Comparison of ENCODE assay signal across 1 cellular context in the genomic region with DNA sequence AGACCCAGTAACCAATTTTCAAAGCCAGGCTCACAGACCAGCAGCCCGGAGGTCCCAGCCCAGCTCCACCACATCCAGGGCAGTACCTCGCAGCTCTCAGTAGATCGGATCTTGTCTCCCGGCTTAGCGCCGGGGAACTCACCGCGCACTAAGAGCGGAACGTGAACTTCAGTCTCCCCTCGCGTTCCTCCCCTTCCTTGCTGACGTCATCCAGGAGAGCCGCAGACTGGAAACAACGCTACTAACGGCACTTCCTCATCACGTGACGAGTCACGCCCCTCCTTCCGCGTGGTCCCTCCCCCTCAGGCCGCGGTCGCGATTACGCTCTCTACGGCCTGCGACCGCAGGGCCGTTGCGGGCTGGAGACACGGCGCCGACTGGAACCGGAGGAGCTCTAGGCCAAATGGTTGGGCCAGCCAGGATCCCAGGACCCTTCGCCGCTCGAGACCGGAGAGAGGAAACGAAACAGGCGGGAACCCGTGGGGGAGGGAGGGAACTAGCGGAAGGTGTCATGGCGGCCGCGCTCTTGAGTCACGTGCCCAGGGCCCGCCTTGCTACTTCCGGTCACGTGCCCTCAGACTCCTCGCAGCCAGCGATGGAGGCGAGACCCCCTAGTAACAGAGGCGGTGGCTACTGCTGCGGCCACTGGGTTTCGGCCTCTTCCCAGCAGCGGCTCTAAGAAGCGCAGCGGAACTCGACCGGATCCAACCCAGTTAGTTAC.
TF ChIP-seq lines count a peak whose summit lies in the region.

A gene (plus strand): TSS at position 577 of the 721 bp plus-strand sequence. CDS start 10,508 bp downstream, outside the sequence.
A gene with protein sequence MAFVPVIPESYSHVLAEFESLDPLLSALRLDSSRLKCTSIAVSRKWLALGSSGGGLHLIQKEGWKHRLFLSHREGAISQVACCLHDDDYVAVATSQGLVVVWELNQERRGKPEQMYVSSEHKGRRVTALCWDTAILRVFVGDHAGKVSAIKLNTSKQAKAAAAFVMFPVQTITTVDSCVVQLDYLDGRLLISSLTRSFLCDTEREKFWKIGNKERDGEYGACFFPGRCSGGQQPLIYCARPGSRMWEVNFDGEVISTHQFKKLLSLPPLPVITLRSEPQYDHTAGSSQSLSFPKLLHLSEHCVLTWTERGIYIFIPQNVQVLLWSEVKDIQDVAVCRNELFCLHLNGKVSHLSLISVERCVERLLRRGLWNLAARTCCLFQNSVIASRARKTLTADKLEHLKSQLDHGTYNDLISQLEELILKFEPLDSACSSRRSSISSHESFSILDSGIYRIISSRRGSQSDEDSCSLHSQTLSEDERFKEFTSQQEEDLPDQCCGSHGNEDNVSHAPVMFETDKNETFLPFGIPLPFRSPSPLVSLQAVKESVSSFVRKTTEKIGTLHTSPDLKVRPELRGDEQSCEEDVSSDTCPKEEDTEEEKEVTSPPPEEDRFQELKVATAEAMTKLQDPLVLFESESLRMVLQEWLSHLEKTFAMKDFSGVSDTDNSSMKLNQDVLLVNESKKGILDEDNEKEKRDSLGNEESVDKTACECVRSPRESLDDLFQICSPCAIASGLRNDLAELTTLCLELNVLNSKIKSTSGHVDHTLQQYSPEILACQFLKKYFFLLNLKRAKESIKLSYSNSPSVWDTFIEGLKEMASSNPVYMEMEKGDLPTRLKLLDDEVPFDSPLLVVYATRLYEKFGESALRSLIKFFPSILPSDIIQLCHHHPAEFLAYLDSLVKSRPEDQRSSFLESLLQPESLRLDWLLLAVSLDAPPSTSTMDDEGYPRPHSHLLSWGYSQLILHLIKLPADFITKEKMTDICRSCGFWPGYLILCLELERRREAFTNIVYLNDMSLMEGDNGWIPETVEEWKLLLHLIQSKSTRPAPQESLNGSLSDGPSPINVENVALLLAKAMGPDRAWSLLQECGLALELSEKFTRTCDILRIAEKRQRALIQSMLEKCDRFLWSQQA (minus strand): TSS at position 150 of the 721 bp plus-strand sequence. CDS start 4,282 bp downstream, outside the sequence.

TF ChIP-seq in HepG2, 621 proteins besides CTCF, POLR2A, EP300 and RAD21 (continues in another document):
- TF ChIP-seq ZNF160 (CRISPR knock-in tag; IDR thresholded peaks at IDR 0.05) (peak; percentile 82), PHF8 (CRISPR knock-in tag; IDR thresholded peaks at IDR 0.05) (peak; percentile 99), CENPX (CRISPR knock-in tag; IDR thresholded peaks at IDR 0.05) (no peak), ZNF367 (CRISPR knock-in tag; IDR thresholded peaks at IDR 0.05; ENCODE audit: borderline replicate concordance) (no peak; the same call in 1 of the 2 replicates), MED13 (CRISPR knock-in tag; IDR thresholded peaks at IDR 0.05) (no peak), ZNF44 (CRISPR knock-in tag; IDR thresholded peaks at IDR 0.05) (peak; percentile 97; the same call in 1 of the 2 replicates), NFKB2 (CRISPR knock-in tag; IDR thresholded peaks at IDR 0.05; ENCODE audit: borderline replicate concordance) (peak; percentile 92; the same call in 1 of the 2 replicates), MAFG (CRISPR knock-in tag; IDR thresholded peaks at IDR 0.05) (no peak), KLF9 (CRISPR knock-in tag; IDR thresholded peaks at IDR 0.05; ENCODE audit: low read depth) (peak; percentile 95; the same call in 1 of the 2 replicates), NR1H2 (CRISPR knock-in tag; IDR thresholded peaks at IDR 0.05; ENCODE audit: borderline replicate concordance, low read depth) (0 out of 2 replicates have a peak, but pooled peaks have one; percentile 61), ZNF709 (CRISPR knock-in tag; IDR thresholded peaks at IDR 0.05) (peak; percentile 93; the same call in 1 of the 2 replicates), IRX3 (CRISPR knock-in tag; IDR thresholded peaks at IDR 0.05; ENCODE audit: borderline replicate concordance, low read depth) (peak; percentile 44; the same call in 1 of the 2 replicates), GZF1 (CRISPR knock-in tag; IDR thresholded peaks at IDR 0.05) (peak; percentile 68; the same call in 1 of the 2 replicates), YEATS4 (CRISPR knock-in tag; IDR thresholded peaks at IDR 0.05; ENCODE audit: borderline replicate concordance) (peak; percentile 99), TEAD2 (CRISPR knock-in tag; IDR thresholded peaks at IDR 0.05) (no peak), ZNF317 (CRISPR knock-in tag; IDR thresholded peaks at IDR 0.05) (peak; percentile 82), ZNF547 (CRISPR knock-in tag; IDR thresholded peaks at IDR 0.05) (peak; percentile 97), MXD4 (CRISPR knock-in tag; IDR thresholded peaks at IDR 0.05) (peak; percentile 94), ZNF749 (CRISPR knock-in tag; IDR thresholded peaks at IDR 0.05; ENCODE audit: borderline replicate concordance) (no peak; the same call in none of the 2 replicates), NFKBIZ (CRISPR knock-in tag; IDR thresholded peaks at IDR 0.05) (peak; percentile 96), ZNF10 (CRISPR knock-in tag; IDR thresholded peaks at IDR 0.05; ENCODE audit: borderline replicate concordance, low read depth) (no peak), RARA (CRISPR knock-in tag; IDR thresholded peaks at IDR 0.05) (0 out of 2 replicates have a peak, but pooled peaks have one; percentile 10), MAZ (IDR thresholded peaks at IDR 0.05; ENCODE audit: borderline replicate concordance, low read depth, low read length) (0 out of 2 replicates have a peak, but pooled peaks have one; percentile 21), MAZ (CRISPR knock-in tag; IDR thresholded peaks at IDR 0.05; ENCODE audit: low read depth) (peak; percentile 93), ARNT2 (CRISPR knock-in tag; IDR thresholded peaks at IDR 0.05; ENCODE audit: low read depth) (peak; percentile 85), ZNF251 (CRISPR knock-in tag; IDR thresholded peaks at IDR 0.05) (no peak), ZNF205 (CRISPR knock-in tag; IDR thresholded peaks at IDR 0.05) (peak; percentile 37; the same call in 1 of the 2 replicates), DNMT3B (CRISPR knock-in tag; conservative IDR thresholded peaks at IDR 0.05) (peak; percentile 71; the same call in 1 of the 2 replicates), HNRNPK (IDR thresholded peaks at IDR 0.05; ENCODE audit: low read depth, low read length, poor library complexity, severe bottlenecking) (no peak), ZNF792 (CRISPR knock-in tag; IDR thresholded peaks at IDR 0.05) (peak; percentile 89), ZKSCAN1 (IDR thresholded peaks at IDR 0.05; ENCODE audit: low read length) (no peak; the same call in 1 of the 2 replicates), ZNF510 (CRISPR knock-in tag; IDR thresholded peaks at IDR 0.05; ENCODE audit: low read depth) (peak; percentile 30; the same call in 1 of the 2 replicates), FOXA3 (CRISPR knock-in tag; IDR thresholded peaks at IDR 0.05) (peak; percentile 65; the same call in 1 of the 2 replicates), FOXO1 (CRISPR knock-in tag; IDR thresholded peaks at IDR 0.05) (peak; percentile 69; the same call in 1 of the 2 replicates)
- TF ChIP-seq, protein P1, sequence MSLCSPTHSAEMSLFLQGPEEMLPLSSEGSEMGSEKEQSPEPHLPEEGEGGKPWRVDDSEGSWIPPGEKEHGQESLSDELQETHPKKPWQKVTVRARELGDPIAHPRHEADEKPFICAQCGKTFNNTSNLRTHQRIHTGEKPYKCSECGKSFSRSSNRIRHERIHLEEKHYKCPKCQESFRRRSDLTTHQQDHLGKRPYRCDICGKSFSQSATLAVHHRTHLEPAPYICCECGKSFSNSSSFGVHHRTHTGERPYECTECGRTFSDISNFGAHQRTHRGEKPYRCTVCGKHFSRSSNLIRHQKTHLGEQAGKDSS (CRISPR knock-in tag; IDR thresholded peaks at IDR 0.05; ENCODE audit: borderline replicate concordance, low read depth), result peak; percentile 86
- TF ChIP-seq, protein P2, sequence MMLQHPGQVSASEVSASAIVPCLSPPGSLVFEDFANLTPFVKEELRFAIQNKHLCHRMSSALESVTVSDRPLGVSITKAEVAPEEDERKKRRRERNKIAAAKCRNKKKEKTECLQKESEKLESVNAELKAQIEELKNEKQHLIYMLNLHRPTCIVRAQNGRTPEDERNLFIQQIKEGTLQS (CRISPR knock-in tag; IDR thresholded peaks at IDR 0.05), result peak; percentile 78; the same call in 1 of the 2 replicates
- TF ChIP-seq, protein P3, sequence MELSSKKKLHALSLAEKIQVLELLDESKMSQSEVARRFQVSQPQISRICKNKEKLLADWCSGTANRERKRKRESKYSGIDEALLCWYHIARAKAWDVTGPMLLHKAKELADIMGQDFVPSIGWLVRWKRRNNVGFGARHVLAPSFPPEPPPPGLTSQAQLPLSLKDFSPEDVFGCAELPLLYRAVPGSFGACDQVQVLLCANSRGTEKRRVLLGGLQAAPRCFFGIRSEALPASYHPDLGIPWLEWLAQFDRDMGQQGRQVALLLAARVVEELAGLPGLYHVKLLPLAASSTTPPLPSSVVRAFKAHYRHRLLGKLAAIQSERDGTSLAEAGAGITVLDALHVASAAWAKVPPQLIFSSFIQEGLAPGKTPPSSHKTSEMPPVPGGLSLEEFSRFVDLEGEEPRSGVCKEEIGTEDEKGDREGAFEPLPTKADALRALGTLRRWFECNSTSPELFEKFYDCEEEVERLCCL (CRISPR knock-in tag; IDR thresholded peaks at IDR 0.05; ENCODE audit: borderline replicate concordance), result no peak; the same call in 1 of the 2 replicates
- TF ChIP-seq, protein P4, sequence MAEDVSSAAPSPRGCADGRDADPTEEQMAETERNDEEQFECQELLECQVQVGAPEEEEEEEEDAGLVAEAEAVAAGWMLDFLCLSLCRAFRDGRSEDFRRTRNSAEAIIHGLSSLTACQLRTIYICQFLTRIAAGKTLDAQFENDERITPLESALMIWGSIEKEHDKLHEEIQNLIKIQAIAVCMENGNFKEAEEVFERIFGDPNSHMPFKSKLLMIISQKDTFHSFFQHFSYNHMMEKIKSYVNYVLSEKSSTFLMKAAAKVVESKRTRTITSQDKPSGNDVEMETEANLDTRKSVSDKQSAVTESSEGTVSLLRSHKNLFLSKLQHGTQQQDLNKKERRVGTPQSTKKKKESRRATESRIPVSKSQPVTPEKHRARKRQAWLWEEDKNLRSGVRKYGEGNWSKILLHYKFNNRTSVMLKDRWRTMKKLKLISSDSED (CRISPR knock-in tag; IDR thresholded peaks at IDR 0.05), result no peak
- TF ChIP-seq, protein P5, sequence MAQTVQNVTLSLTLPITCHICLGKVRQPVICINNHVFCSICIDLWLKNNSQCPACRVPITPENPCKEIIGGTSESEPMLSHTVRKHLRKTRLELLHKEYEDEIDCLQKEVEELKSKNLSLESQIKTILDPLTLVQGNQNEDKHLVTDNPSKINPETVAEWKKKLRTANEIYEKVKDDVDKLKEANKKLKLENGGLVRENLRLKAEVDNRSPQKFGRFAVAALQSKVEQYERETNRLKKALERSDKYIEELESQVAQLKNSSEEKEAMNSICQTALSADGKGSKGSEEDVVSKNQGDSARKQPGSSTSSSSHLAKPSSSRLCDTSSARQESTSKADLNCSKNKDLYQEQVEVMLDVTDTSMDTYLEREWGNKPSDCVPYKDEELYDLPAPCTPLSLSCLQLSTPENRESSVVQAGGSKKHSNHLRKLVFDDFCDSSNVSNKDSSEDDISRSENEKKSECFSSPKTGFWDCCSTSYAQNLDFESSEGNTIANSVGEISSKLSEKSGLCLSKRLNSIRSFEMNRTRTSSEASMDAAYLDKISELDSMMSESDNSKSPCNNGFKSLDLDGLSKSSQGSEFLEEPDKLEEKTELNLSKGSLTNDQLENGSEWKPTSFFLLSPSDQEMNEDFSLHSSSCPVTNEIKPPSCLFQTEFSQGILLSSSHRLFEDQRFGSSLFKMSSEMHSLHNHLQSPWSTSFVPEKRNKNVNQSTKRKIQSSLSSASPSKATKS (CRISPR knock-in tag; IDR thresholded peaks at IDR 0.05), result 0 out of 2 replicates have a peak, but pooled peaks have one; percentile 43
- TF ChIP-seq, protein P6, sequence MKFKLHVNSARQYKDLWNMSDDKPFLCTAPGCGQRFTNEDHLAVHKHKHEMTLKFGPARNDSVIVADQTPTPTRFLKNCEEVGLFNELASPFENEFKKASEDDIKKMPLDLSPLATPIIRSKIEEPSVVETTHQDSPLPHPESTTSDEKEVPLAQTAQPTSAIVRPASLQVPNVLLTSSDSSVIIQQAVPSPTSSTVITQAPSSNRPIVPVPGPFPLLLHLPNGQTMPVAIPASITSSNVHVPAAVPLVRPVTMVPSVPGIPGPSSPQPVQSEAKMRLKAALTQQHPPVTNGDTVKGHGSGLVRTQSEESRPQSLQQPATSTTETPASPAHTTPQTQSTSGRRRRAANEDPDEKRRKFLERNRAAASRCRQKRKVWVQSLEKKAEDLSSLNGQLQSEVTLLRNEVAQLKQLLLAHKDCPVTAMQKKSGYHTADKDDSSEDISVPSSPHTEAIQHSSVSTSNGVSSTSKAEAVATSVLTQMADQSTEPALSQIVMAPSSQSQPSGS (CRISPR knock-in tag; IDR thresholded peaks at IDR 0.05), result peak; percentile 94
- TF ChIP-seq, protein P7, sequence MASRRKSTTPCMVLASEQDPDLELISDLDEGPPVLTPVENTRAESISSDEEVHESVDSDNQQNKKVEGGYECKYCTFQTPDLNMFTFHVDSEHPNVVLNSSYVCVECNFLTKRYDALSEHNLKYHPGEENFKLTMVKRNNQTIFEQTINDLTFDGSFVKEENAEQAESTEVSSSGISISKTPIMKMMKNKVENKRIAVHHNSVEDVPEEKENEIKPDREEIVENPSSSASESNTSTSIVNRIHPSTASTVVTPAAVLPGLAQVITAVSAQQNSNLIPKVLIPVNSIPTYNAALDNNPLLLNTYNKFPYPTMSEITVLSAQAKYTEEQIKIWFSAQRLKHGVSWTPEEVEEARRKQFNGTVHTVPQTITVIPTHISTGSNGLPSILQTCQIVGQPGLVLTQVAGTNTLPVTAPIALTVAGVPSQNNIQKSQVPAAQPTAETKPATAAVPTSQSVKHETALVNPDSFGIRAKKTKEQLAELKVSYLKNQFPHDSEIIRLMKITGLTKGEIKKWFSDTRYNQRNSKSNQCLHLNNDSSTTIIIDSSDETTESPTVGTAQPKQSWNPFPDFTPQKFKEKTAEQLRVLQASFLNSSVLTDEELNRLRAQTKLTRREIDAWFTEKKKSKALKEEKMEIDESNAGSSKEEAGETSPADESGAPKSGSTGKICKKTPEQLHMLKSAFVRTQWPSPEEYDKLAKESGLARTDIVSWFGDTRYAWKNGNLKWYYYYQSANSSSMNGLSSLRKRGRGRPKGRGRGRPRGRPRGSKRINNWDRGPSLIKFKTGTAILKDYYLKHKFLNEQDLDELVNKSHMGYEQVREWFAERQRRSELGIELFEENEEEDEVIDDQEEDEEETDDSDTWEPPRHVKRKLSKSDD (CRISPR knock-in tag; IDR thresholded peaks at IDR 0.05; ENCODE audit: low read depth), result peak; percentile 88
- TF ChIP-seq, protein P8, sequence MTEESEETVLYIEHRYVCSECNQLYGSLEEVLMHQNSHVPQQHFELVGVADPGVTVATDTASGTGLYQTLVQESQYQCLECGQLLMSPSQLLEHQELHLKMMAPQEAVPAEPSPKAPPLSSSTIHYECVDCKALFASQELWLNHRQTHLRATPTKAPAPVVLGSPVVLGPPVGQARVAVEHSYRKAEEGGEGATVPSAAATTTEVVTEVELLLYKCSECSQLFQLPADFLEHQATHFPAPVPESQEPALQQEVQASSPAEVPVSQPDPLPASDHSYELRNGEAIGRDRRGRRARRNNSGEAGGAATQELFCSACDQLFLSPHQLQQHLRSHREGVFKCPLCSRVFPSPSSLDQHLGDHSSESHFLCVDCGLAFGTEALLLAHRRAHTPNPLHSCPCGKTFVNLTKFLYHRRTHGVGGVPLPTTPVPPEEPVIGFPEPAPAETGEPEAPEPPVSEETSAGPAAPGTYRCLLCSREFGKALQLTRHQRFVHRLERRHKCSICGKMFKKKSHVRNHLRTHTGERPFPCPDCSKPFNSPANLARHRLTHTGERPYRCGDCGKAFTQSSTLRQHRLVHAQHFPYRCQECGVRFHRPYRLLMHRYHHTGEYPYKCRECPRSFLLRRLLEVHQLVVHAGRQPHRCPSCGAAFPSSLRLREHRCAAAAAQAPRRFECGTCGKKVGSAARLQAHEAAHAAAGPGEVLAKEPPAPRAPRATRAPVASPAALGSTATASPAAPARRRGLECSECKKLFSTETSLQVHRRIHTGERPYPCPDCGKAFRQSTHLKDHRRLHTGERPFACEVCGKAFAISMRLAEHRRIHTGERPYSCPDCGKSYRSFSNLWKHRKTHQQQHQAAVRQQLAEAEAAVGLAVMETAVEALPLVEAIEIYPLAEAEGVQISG (CRISPR knock-in tag; IDR thresholded peaks at IDR 0.05), result peak; percentile 92
